ENCODE assay signal across 8 cellular contexts in the genomic region with DNA sequence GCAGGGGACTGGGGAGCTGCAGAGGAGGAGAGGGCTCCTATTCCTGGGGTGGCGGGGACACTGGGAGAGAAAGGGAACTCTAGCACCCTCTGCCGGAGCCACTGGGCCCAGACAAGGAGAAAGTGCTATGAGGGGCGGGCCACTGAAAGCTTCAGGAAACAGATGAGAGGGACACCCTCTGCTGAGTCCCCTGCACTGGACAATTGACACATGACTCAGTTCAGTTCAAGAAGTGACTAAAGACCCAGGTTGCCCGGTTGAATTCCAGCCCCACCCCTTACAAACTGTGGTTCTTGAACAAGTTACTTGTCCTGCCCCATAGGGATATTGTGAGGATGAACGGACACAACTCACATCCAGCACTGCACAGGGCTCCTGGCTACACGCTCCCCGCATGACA. TPM values are rescaled to one million over a fixed set of nuclear protein-coding genes. Genes with fewer than 3 reads are reported as not detected.
DNase-seq lines count a peak whose midpoint lies in the region; ATAC-seq and TF ChIP-seq lines count a peak whose summit lies in the region.

No MANE protein-coding gene starts in this region.

- no TSS peak for BruUV-seq in mammary epithelial cell (replicated peaks; lab: Mats Ljungman, UMichigan)

- no peaks in the 10 kb centered on the region for H4K20me1 ChIP-seq in mammary epithelial cell (ENCODE audit: insufficient read depth, low read length)

- intact Hi-C loops in mammary epithelial cell (cut with micrococcal nuclease), result no loop called here

- H3K4me3 ChIP-seq in BJ (ENCODE audit: low read depth, low read length), result no peak overlapping the region
- no peak overlapping the region for H3K4me3 ChIP-seq in fibroblast of villous mesenchyme (ENCODE audit: low read depth, low read length)
- H3K4me3 ChIP-seq in mammary epithelial cell (replicated peaks in 1 of 3; ENCODE audit: insufficient read depth in 1 of 3, low read depth in 2 of 3, low read length in 3 of 3), result no peak overlapping the region

- dilution Hi-C loops in mammary epithelial cell (cut with HindIII; ENCODE audit: low sequenced_read_pairs), result loop anchor here (5.0 kb wide), 1 partner anchor 92 kb away; no protein-coding TSS in a partner anchor

- H3K27ac ChIP-seq in mammary epithelial cell (ENCODE audit: insufficient read depth, low read depth, low read length), result no peak overlapping the region

- H3K9ac ChIP-seq in mammary epithelial cell (ENCODE audit: insufficient read depth, low read length), result no peak overlapping the region

- H3K9me3 ChIP-seq in mammary epithelial cell (replicated peaks; ENCODE audit: insufficient read depth, low read length), result no peaks in the 10 kb centered on the region

- H3K4me2 ChIP-seq in mammary epithelial cell (ENCODE audit: insufficient read depth, low read depth, low read length), result no peak overlapping the region

- H2AFZ ChIP-seq in mammary epithelial cell (ENCODE audit: low read depth, low read length), result no peak overlapping the region

- H3K4me1 ChIP-seq in mammary epithelial cell (ENCODE audit: insufficient read depth, low read length), result no peaks in the 10 kb centered on the region

- 87% methylated on average over 7 of the region's 7 CpGs for WGBS in mammary epithelial cell (ENCODE audit: low coverage, missing lambda C conversion rate)

- no peaks in the 10 kb centered on the region for H3K36me3 ChIP-seq in BJ (ENCODE audit: control insufficient read depth, insufficient read depth, low read length)
- H3K36me3 ChIP-seq in mammary epithelial cell (ENCODE audit: insufficient read depth, low read length), result no peaks in the 10 kb centered on the region

- in situ Hi-C loops in mammary epithelial cell (cut with MboI; ENCODE audit: low sequenced_read_pairs in 2 of 2), result no loop called here

- TF ChIP-seq CTCF in BJ (IDR thresholded peaks at IDR 0.05; ENCODE audit: insufficient read depth, low read depth, low read length), result peak; percentile 64
- TF ChIP-seq CTCF in fibroblast of villous mesenchyme (IDR thresholded peaks at IDR 0.05; ENCODE audit: insufficient read depth, low read depth, low read length), result peak; percentile 56
- TF ChIP-seq CTCF in mammary epithelial cell (conservative IDR thresholded peaks at IDR 0.05 in 1 of 2, IDR thresholded peaks at IDR 0.05 in 1 of 2; ENCODE audit: extremely low read depth in 1 of 2, insufficient read depth in 1 of 2, low read depth in 1 of 2, low read length in 2 of 2), result no peak

- peaks cover 38% of the 10 kb centered on the region for H3K27me3 ChIP-seq in BJ (ENCODE audit: control insufficient read depth, insufficient read depth, low read length)
- H3K27me3 ChIP-seq in mammary epithelial cell (ENCODE audit: insufficient read depth, low read length), result no peaks in the 10 kb centered on the region

- peak; percentile 48 for ATAC-seq in GM21526 (IDR thresholded peaks at IDR 0.05; ENCODE audit: low FRiP score, unreplicated experiment)

- H3K79me2 ChIP-seq in mammary epithelial cell (ENCODE audit: insufficient read depth, low read length), result no peaks in the 10 kb centered on the region

- CTCF ChIA-PET in BJ (lab: Yijun Ruan, JAX), result interaction anchor here (0.8 to 3.6 kb wide), 5 partner anchors 16 to 288 kb away, joined by 3 to 28 read pairs (median 4); no protein-coding TSS in a partner anchor
- CTCF ChIA-PET in mammary epithelial cell (lab: Charles Lee; ENCODE audit: low non-redundant PET), result no interaction called here

- POLR2A ChIA-PET in BJ (lab: Charles Lee), result no interaction called here

- no peak for DNase-seq in BJ (ENCODE audit: low read depth)
- peak; percentile 33 for DNase-seq in RPMI7951 (ENCODE audit: low read depth)
- DNase-seq in fibroblast of villous mesenchyme (ENCODE audit: low read depth), result no peak
- peak; percentile 16 for DNase-seq in stimulated activated CD4-positive, alpha-beta T cell treated with anti-CD3 and anti-CD28 coated beads, Interleukin-4, amount 100 ng/mL, for 24 hours
- DNase-seq in mammary epithelial cell, result no peak
- DNase-seq in NCI-H187 treated with DMSO at 0.1 percent for 48 hours (lab: John Stamatoyannopoulos, UW), result no peak
- DNase-seq in NCI-H526 treated with DMSO at 0.1 percent for 48 hours (lab: John Stamatoyannopoulos, UW), result no peak

RNA-seq across cellular contexts. Expression of a gene that starts 5.0 kb away (rescaled TPM):
- not detected in 2 replicates for polyA plus RNA-seq in BJ (2011; rRNA removed)
- polyA minus RNA-seq in BJ (2011; rRNA and poly(A)+ RNA removed), result not detected in 2 replicates
- total RNA-seq in RPMI7951 (2014; rRNA removed; shearing (Covaris generic)), result not detected in 2 replicates
- not detected in 2 replicates for total RNA-seq in fibroblast of villous mesenchyme
- not detected for total RNA-seq in mammary epithelial cell
- not detected for polyA plus RNA-seq in mammary epithelial cell
- not detected for polyA minus RNA-seq in mammary epithelial cell

RNA-seq across cellular contexts. Expression of a gene that starts 51.8 kb away (rescaled TPM):
- polyA plus RNA-seq in BJ (2011; rRNA removed) (not detected in 2 replicates), mammary epithelial cell (0.37 TPM)
- not detected in 2 replicates for polyA minus RNA-seq in BJ (2011; rRNA and poly(A)+ RNA removed)
- not detected in 2 replicates for total RNA-seq in RPMI7951 (2014; rRNA removed; shearing (Covaris generic))
- total RNA-seq in fibroblast of villous mesenchyme (not detected in 2 replicates), mammary epithelial cell (under 1 TPM in 1 of 2 donors, not detected in 1; 0.17 TPM)
- polyA minus RNA-seq in mammary epithelial cell, result not detected

Comparison
In these comparisons a context has a peak if more than half of its experiments do, and no peak if none do; other contexts are left out.
1. DNase-seq: peak in RPMI7951 (single experiment) and stimulated activated CD4-positive, alpha-beta T cell treated with anti-CD3 and anti-CD28 coated beads, Interleukin-4, amount 100 ng/mL, for 24 hours (single experiment); none in BJ (single experiment), fibroblast of villous mesenchyme (single experiment), mammary epithelial cell (single experiment), NCI-H187 treated with DMSO at 0.1 percent for 48 hours (single experiment) and NCI-H526 treated with DMSO at 0.1 percent for 48 hours (single experiment).
2. CTCF ChIP-seq: peak in BJ (single experiment) and fibroblast of villous mesenchyme (single experiment); none in mammary epithelial cell (0 of 2).